Comparison of ENCODE assay signal across 24 cellular contexts in the genomic region with DNA sequence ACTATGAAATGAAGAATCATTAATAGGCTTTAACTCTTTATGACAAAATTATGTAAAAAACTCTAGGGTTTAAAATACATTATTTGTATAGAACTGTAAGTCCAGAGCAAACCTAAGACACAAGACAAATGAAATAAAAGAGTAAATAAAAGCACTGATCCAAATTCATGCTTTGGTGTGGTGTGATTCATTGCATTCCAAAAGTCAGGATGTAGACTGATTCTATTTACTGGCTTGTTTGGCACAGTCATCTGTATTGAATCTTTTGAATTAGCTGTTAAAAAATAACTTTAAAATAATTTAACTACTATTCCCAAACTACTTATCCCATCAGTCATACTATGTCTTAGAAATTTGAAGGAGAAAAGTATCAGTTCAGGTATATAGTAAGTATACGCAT. TPM values are rescaled to one million over a fixed set of nuclear protein-coding genes. Genes with fewer than 3 reads are reported as not detected.
DNase-seq lines count a peak whose midpoint lies in the region; ATAC-seq and TF ChIP-seq lines count a peak whose summit lies in the region.
"Had no signal": no experiment of that assay in that cellular context is flagged by ENCODE, and none has a peak within 500 bp of the region (broad histone marks: within the 10 kb centered on the region; RNA-seq: fewer than 3 reads in every experiment).

No MANE protein-coding gene starts in this region.

- peak overlapping the region; percentile 50 for H3K27ac Mint-ChIP-seq in T-helper 1 cell treated with Interleukin-12 subunit alpha and Interleukin-12 subunit beta and Interleukin-4 antibody, amounts not matched to agents 30 μg/mL and 1 μg/mL, for 36 hours
- H3K27ac Mint-ChIP-seq: activated T-helper 17 cell treated with anti-CD3 and anti-CD28 coated beads, Interleukin-2, amount 50 U/mL, for 72 hours; CD4-positive, CD25-positive, alpha-beta regulatory T cell had no signal

- no peaks in the 10 kb centered on the region for H3K27me3 ChIP-seq in osteoblast (ENCODE audit: insufficient read depth, low read length)
- H3K27me3 ChIP-seq: esophagus muscularis mucosa, left lung, Peyer's patch, tibial artery had no signal

- H3K36me3 ChIP-seq in osteoblast (ENCODE audit: insufficient read depth, low read length): peaks cover 16% of the 10 kb centered on the region
- H3K36me3 ChIP-seq: left lung had no signal

- POLR2A ChIA-PET in RWPE1 (lab: Yijun Ruan, JAX; ENCODE audit: low non-redundant PET): no interaction called here

- no peaks in the 10 kb centered on the region for H3K9me3 ChIP-seq in osteoblast (ENCODE audit: low read depth, low read length)
- H3K9me3 ChIP-seq: esophagus muscularis mucosa, left lung, Peyer's patch, tibial artery had no signal

- no peaks in the 10 kb centered on the region for H3K9me3 Mint-ChIP-seq in T-helper 1 cell treated with Interleukin-12 subunit alpha and Interleukin-12 subunit beta and Interleukin-4 antibody, amounts not matched to agents 30 μg/mL and 1 μg/mL, for 36 hours
- H3K9me3 Mint-ChIP-seq: activated T-helper 17 cell treated with anti-CD3 and anti-CD28 coated beads, Interleukin-2, amount 50 U/mL, for 72 hours; CD4-positive, CD25-positive, alpha-beta regulatory T cell had no signal

- no peak overlapping the region for H2AFZ ChIP-seq in osteoblast (ENCODE audit: low read length)
- H2AFZ ChIP-seq: parathyroid adenoma had no signal

- H3K4me3 Mint-ChIP-seq in T-helper 1 cell treated with Interleukin-12 subunit alpha and Interleukin-12 subunit beta and Interleukin-4 antibody, amounts not matched to agents 30 μg/mL and 1 μg/mL, for 36 hours: no peak overlapping the region
- H3K4me3 Mint-ChIP-seq: activated T-helper 17 cell treated with anti-CD3 and anti-CD28 coated beads, Interleukin-2, amount 50 U/mL, for 72 hours; CD4-positive, CD25-positive, alpha-beta regulatory T cell had no signal

- peaks cover 45% of the 10 kb centered on the region for H3K36me3 Mint-ChIP-seq in T-helper 1 cell treated with Interleukin-12 subunit alpha and Interleukin-12 subunit beta and Interleukin-4 antibody, amounts not matched to agents 30 μg/mL and 1 μg/mL, for 36 hours (ENCODE audit: low read depth)

- H3K4me3 ChIP-seq in osteoblast (ENCODE audit: insufficient read depth, low read length): no peak overlapping the region
- H3K4me3 ChIP-seq: coronary artery, esophagus muscularis mucosa, left lung, Peyer's patch, tibial artery had no signal

- DNase-seq in T-helper 1 cell (no peak), RWPE1 (ENCODE audit: low spot score) (peak; percentile 35), epithelial cell of prostate (ENCODE audit: low read depth, low spot score) (no peak), osteoblast (ENCODE audit: insufficient read length, low spot score, missing footprints) (peak; percentile 15), GOT3 (lab: John Stamatoyannopoulos, UW) (no peak), OCI-M1 (lab: John Stamatoyannopoulos, UW) (no peak)
- DNase-seq: activated CD4-positive, alpha-beta T cell treated with anti-CD3 and anti-CD28 coated beads, Interleukin-2, amount 50 U/mL, for 4 hours; amygdala; left lung; NCI-H1417; NCI-H2171; NCI-H82; Peyer's patch; small intestine; tibial artery had no signal

- CTCF ChIA-PET in RWPE1 (lab: Yijun Ruan, JAX): interaction anchor here (0.6 kb wide), 2 partner anchors 50 to 390 kb away, joined by 3 to 5 read pairs; no protein-coding TSS in a partner anchor

- H4K20me1 ChIP-seq in osteoblast (ENCODE audit: insufficient read depth, low read length): no peaks in the 10 kb centered on the region

- no peaks in the 10 kb centered on the region for H3K79me2 ChIP-seq in osteoblast (ENCODE audit: insufficient read depth, low read length)
- H3K79me2 ChIP-seq: parathyroid adenoma had no signal

- no peak overlapping the region for H3K27ac ChIP-seq in RWPE1
- peak overlapping the region; percentile 20 for H3K27ac ChIP-seq in epithelial cell of prostate
- H3K27ac ChIP-seq in osteoblast (ENCODE audit: low read depth, low read length): no peak overlapping the region
- H3K27ac ChIP-seq: 22Rv1, coronary artery, esophagus muscularis mucosa, HL-60, left lung, parathyroid adenoma, Peyer's patch, tibial artery had no signal

- H3K4me1 ChIP-seq in osteoblast (ENCODE audit: insufficient read depth, low read length): peaks cover 3% of the 10 kb centered on the region
- H3K4me1 ChIP-seq: esophagus muscularis mucosa, left lung, parathyroid adenoma, Peyer's patch, tibial artery had no signal

- H3K27me3 Mint-ChIP-seq in T-helper 1 cell treated with Interleukin-12 subunit alpha and Interleukin-12 subunit beta and Interleukin-4 antibody, amounts not matched to agents 30 μg/mL and 1 μg/mL, for 36 hours (ENCODE audit: low read depth): no peaks in the 10 kb centered on the region
- H3K27me3 Mint-ChIP-seq: activated T-helper 17 cell treated with anti-CD3 and anti-CD28 coated beads, Interleukin-2, amount 50 U/mL, for 72 hours; CD4-positive, CD25-positive, alpha-beta regulatory T cell had no signal

- no peak for TF ChIP-seq CTCF in RWPE1 (conservative IDR thresholded peaks at IDR 0.05; ENCODE audit: low read depth)
- no peak for TF ChIP-seq CTCF in osteoblast (IDR thresholded peaks at IDR 0.05; ENCODE audit: extremely low read depth, low read depth, low read length)

- peaks cover 25% of the 10 kb centered on the region for H3K4me1 Mint-ChIP-seq in T-helper 1 cell treated with Interleukin-12 subunit alpha and Interleukin-12 subunit beta and Interleukin-4 antibody, amounts not matched to agents 30 μg/mL and 1 μg/mL, for 36 hours (ENCODE audit: low read depth)
- H3K4me1 Mint-ChIP-seq: activated T-helper 17 cell treated with anti-CD3 and anti-CD28 coated beads, Interleukin-2, amount 50 U/mL, for 72 hours had no signal

- no peak overlapping the region for H3K4me2 ChIP-seq in osteoblast (ENCODE audit: insufficient read depth, low read length)

- ATAC-seq in HG02973 (IDR thresholded peaks at IDR 0.05; ENCODE audit: unreplicated experiment): no peak
- ATAC-seq: activated T-helper 17 cell treated with anti-CD3 and anti-CD28 coated beads, Interleukin-2, amount 50 U/mL, for 72 hours; left lung had no signal

RNA-seq across cellular contexts. Expression of a gene that starts 31.1 kb away (rescaled TPM):
- not detected in 2 replicates for total RNA-seq in osteoblast
- total RNA-seq: activated T-helper 17 cell treated with anti-CD3 and anti-CD28 coated beads, Interleukin-2, amount 50 U/mL, for 72 hours; esophagus muscularis mucosa; left lung; Peyer's patch had no signal

RNA-seq across cellular contexts. Expression of a gene that starts 32.5 kb away (rescaled TPM):
- total RNA-seq in osteoblast: 8.5 and 12.7 TPM in 2 replicates

RNA-seq across cellular contexts. Expression of a gene that starts 42.4 kb away (rescaled TPM):
- not detected in 2 replicates for total RNA-seq in osteoblast

RNA-seq across cellular contexts. Expression of a gene that starts 46.9 kb away (rescaled TPM):
- total RNA-seq in osteoblast: under 0.01 TPM in 1 of 2 replicates, not detected in the other
- total RNA-seq: esophagus muscularis mucosa, left lung, Peyer's patch had no signal

Comparison
In these comparisons a context has a peak if more than half of its experiments do, and no peak if none do; other contexts are left out.
1. DNase-seq: peak in RWPE1 (single experiment) and osteoblast (single experiment); none in T-helper 1 cell (0 of 5), epithelial cell of prostate (single experiment), GOT3 (single experiment) and OCI-M1 (single experiment).